In genomic region chr15:36810656-36811449, GRCh38 we compare ENCODE assay signal across 11 cellular contexts.
A peak's percentile ranks its signal among the peaks of the same experiment; 100 is the strongest.
DNase-seq lines count a peak whose midpoint lies in the region; ATAC-seq and TF ChIP-seq lines count a peak whose summit lies in the region.
"Had no signal": no experiment of that assay in that cellular context is flagged by ENCODE, and none has a peak within 500 bp of the region (broad histone marks: within the 10 kb centered on the region; RNA-seq: fewer than 3 reads in every experiment).

No MANE protein-coding gene starts in this region.

- H3K36me3 ChIP-seq in hepatocyte (replicated peaks; ENCODE audit: insufficient read depth, low read depth) = no peaks in the 10 kb centered on the region
- H3K36me3 ChIP-seq: upper lobe of left lung had no signal

- no peaks in the 10 kb centered on the region for H3K27me3 Mint-ChIP-seq in stimulated activated naive B cell treated with anti-CD40 and anti-IgM and Interleukin-4, amounts not matched to agents 10 μg/mL and 1 μg/mL and 100 μg/mL, for 72 hours
- H3K27me3 Mint-ChIP-seq: activated naive CD4-positive, alpha-beta T cell treated with anti-CD3 and anti-CD28 coated beads, Interleukin-2, amount 10 ng/mL, durations not matched to agents 7 days and 5 days had no signal

- H3K9me2 ChIP-seq in hepatocyte (replicated peaks; ENCODE audit: insufficient read depth) = no peaks in the 10 kb centered on the region

- peak; percentile 18 for TF ChIP-seq CTCF in hepatocyte (IDR thresholded peaks at IDR 0.05; ENCODE audit: poor library complexity)

- peak; percentile 52 for DNase-seq in D341Med (ENCODE audit: low spot score)
- DNase-seq in NCI-H526 treated with DMSO at 0.1 percent for 48 hours (lab: John Stamatoyannopoulos, UW) = peak; percentile 71
- no peak for DNase-seq in hepatocyte (ENCODE audit: low spot score)
- no peak for DNase-seq in activated effector memory CD4-positive, alpha-beta T cell treated with Interleukin-2 at 50 U/mL for 16 hours
- DNase-seq in islet precursor cell = no peak
- no peak for DNase-seq in stimulated activated naive B cell treated with anti-CD40 and anti-IgM and Interleukin-4, amounts not matched to agents 10 μg/mL and 1 μg/mL and 100 μg/mL, for 72 hours
- DNase-seq: activated naive CD4-positive, alpha-beta T cell treated with anti-CD3 and anti-CD28 coated beads, Interleukin-2, amount 10 ng/mL, durations not matched to agents 7 days and 5 days; DND-41; upper lobe of left lung had no signal

- H2AFZ ChIP-seq in hepatocyte = no peak overlapping the region

- peak overlapping the region; percentile 4 for H3K27ac ChIP-seq in hepatocyte

- H3K36me3 Mint-ChIP-seq in stimulated activated naive B cell treated with anti-CD40 and anti-IgM and Interleukin-4, amounts not matched to agents 10 μg/mL and 1 μg/mL and 100 μg/mL, for 72 hours = peaks cover 5 to 13% of the 10 kb centered on the region in 2 donors
- H3K36me3 Mint-ChIP-seq: activated naive CD4-positive, alpha-beta T cell treated with anti-CD3 and anti-CD28 coated beads, Interleukin-2, amount 10 ng/mL, durations not matched to agents 7 days and 5 days had no signal

- H3K9me3 ChIP-seq in hepatocyte (ENCODE audit: low read depth) = no peaks in the 10 kb centered on the region
- H3K9me3 ChIP-seq: upper lobe of left lung had no signal

- 59% methylated on average over 10 of the region's 10 CpGs for WGBS in hepatocyte (ENCODE audit: low lambda C conversion rate, missing lambda C conversion rate)

- H3K4me3 ChIP-seq in hepatocyte = no peak overlapping the region
- H3K4me3 ChIP-seq: upper lobe of left lung had no signal

- no peaks in the 10 kb centered on the region for H3K9me3 Mint-ChIP-seq in stimulated activated naive B cell treated with anti-CD40 and anti-IgM and Interleukin-4, amounts not matched to agents 10 μg/mL and 1 μg/mL and 100 μg/mL, for 72 hours
- H3K9me3 Mint-ChIP-seq: activated naive CD4-positive, alpha-beta T cell treated with anti-CD3 and anti-CD28 coated beads, Interleukin-2, amount 10 ng/mL, durations not matched to agents 7 days and 5 days had no signal

- H3K4me2 ChIP-seq in hepatocyte = peak overlapping the region; percentile 42

- no peaks in the 10 kb centered on the region for H3K27me3 ChIP-seq in hepatocyte
- H3K27me3 ChIP-seq: upper lobe of left lung had no signal

- peaks cover 0 to 2% of the 10 kb centered on the region in 2 donors for H3K4me1 Mint-ChIP-seq in stimulated activated naive B cell treated with anti-CD40 and anti-IgM and Interleukin-4, amounts not matched to agents 10 μg/mL and 1 μg/mL and 100 μg/mL, for 72 hours
- H3K4me1 Mint-ChIP-seq: activated naive CD4-positive, alpha-beta T cell treated with anti-CD3 and anti-CD28 coated beads, Interleukin-2, amount 10 ng/mL, durations not matched to agents 7 days and 5 days had no signal

- ATAC-seq in GM21360 (IDR thresholded peaks at IDR 0.05; ENCODE audit: unreplicated experiment) (peak; percentile 55), HG03139 (IDR thresholded peaks at IDR 0.05; ENCODE audit: unreplicated experiment) (no peak)
- no peak for ATAC-seq in stimulated activated naive B cell treated with anti-CD40 and anti-IgM and Interleukin-4, amounts not matched to agents 10 μg/mL and 1 μg/mL and 100 μg/mL, for 72 hours (replicated peaks)

- H3K4me3 Mint-ChIP-seq in stimulated activated naive B cell treated with anti-CD40 and anti-IgM and Interleukin-4, amounts not matched to agents 10 μg/mL and 1 μg/mL and 100 μg/mL, for 72 hours = no peak overlapping the region
- H3K4me3 Mint-ChIP-seq: activated naive CD4-positive, alpha-beta T cell treated with anti-CD3 and anti-CD28 coated beads, Interleukin-2, amount 10 ng/mL, durations not matched to agents 7 days and 5 days had no signal

- H3K27ac Mint-ChIP-seq in stimulated activated naive B cell treated with anti-CD40 and anti-IgM and Interleukin-4, amounts not matched to agents 10 μg/mL and 1 μg/mL and 100 μg/mL, for 72 hours = no peak overlapping the region
- H3K27ac Mint-ChIP-seq: activated naive CD4-positive, alpha-beta T cell treated with anti-CD3 and anti-CD28 coated beads, Interleukin-2, amount 10 ng/mL, durations not matched to agents 7 days and 5 days had no signal

- peaks cover 28% of the 10 kb centered on the region for H3K4me1 ChIP-seq in hepatocyte (ENCODE audit: insufficient read depth)

- H4K20me1 ChIP-seq in hepatocyte (ENCODE audit: insufficient read depth, poor library complexity, severe bottlenecking) = no peaks in the 10 kb centered on the region

- no peaks in the 10 kb centered on the region for H3K79me2 ChIP-seq in hepatocyte

Comparison
In these comparisons a context has a peak if more than half of its experiments do, and no peak if none do; other contexts are left out.
1. DNase-seq: peak in D341Med (single experiment) and NCI-H526 treated with DMSO at 0.1 percent for 48 hours (single experiment); none in hepatocyte (single experiment), activated effector memory CD4-positive, alpha-beta T cell treated with Interleukin-2 at 50 U/mL for 16 hours (single experiment), islet precursor cell (single experiment) and stimulated activated naive B cell treated with anti-CD40 and anti-IgM and Interleukin-4, amounts not matched to agents 10 μg/mL and 1 μg/mL and 100 μg/mL, for 72 hours (single experiment).